Comparison of ENCODE assay signal across 20 cellular contexts in genomic region chr12:128098725-128099124, GRCh38.
"Had no signal": no experiment of that assay in that cellular context is flagged by ENCODE, and none has a peak within 500 bp of the region (broad histone marks: within the 10 kb centered on the region; RNA-seq: fewer than 3 reads in every experiment).

No MANE protein-coding gene starts in this region.

- H3K27ac ChIP-seq: coronary artery, heart right ventricle, left lung, ovary, sigmoid colon, spleen, upper lobe of left lung had no signal

- H3K27me3 ChIP-seq: sigmoid colon, upper lobe of left lung had no signal

- ATAC-seq: heart right ventricle; left lung; stimulated activated naive CD8-positive, alpha-beta T cell treated with anti-CD3 and anti-CD28 coated beads, Interleukin-15, Interleukin-2, amounts not matched to agents 100 U/mL and 50 U/mL, for 24 hours; WTC11 had no signal

- H3K9me3 ChIP-seq: ovary, sigmoid colon had no signal

- H3K36me3 ChIP-seq: heart right ventricle, left lung, ovary, sigmoid colon, spleen, upper lobe of left lung had no signal

- H3K4me1 ChIP-seq: heart right ventricle, left lung, sigmoid colon, spleen, upper lobe of left lung had no signal

- FAIRE-seq: kidney had no signal

- H3K4me3 ChIP-seq: coronary artery, heart right ventricle, left lung, ovary, sigmoid colon, spleen, upper lobe of left lung had no signal

- DNase-seq: activated CD4-positive, alpha-beta T cell treated with anti-CD3 and anti-CD28 coated beads, Interleukin-2, amount 50 U/mL, for 4 hours; activated naive CD4-positive, alpha-beta T cell treated with anti-CD3 and anti-CD28 coated beads for 36 hours; activated naive CD8-positive, alpha-beta T cell treated with anti-CD3 and anti-CD28 coated beads, Interleukin-2, amount 10 ng/mL, durations not matched to agents 7 days and 5 days; activated T-cell treated with anti-CD3 and anti-CD28 coated beads, Interleukin-2, amount 50 U/mL, for 48 hours; amygdala; cerebellar nuclear complex; erythroblast; foreskin fibroblast; heart right ventricle; kidney; left lung; ovary; sigmoid colon; spleen; stimulated activated CD4-positive, alpha-beta T cell treated with anti-CD3 and anti-CD28 coated beads, Interleukin-4, amount 100 ng/mL, for 24 hours; stimulated activated naive CD8-positive, alpha-beta T cell treated with anti-CD3 and anti-CD28 coated beads, Interleukin-15, Interleukin-2, amounts not matched to agents 100 U/mL and 50 U/mL, for 24 hours; T1000 had no signal
